Comparison of ENCODE assay signal across 1 cellular context in genomic region chr17:44324092-44324570, GRCh38.
TF ChIP-seq lines count a peak whose summit lies in the region.

No MANE protein-coding gene starts in this region.

TF ChIP-seq in endothelial cell of umbilical vein, 7 proteins besides CTCF, POLR2A, EP300 and RAD21:
- TF ChIP-seq FOS (IDR thresholded peaks at IDR 0.05; ENCODE audit: borderline replicate concordance, insufficient read depth, low read length) (no peak), GATA2 (IDR thresholded peaks at IDR 0.05; ENCODE audit: insufficient read depth, insufficient read length, low read depth, low read length) (no peak), MYC (IDR thresholded peaks at IDR 0.05; ENCODE audit: low read depth, low read length) (no peak), EZH2 (IDR thresholded peaks at IDR 0.05; ENCODE audit: borderline replicate concordance, low read depth, low read length, severe bottlenecking) (no peak), POLR2AphosphoS5 (IDR thresholded peaks at IDR 0.05; ENCODE audit: insufficient read depth, low read depth, low read length) (no peak), JUN (IDR thresholded peaks at IDR 0.05; ENCODE audit: borderline replicate concordance, insufficient read depth, insufficient read length, low read depth) (no peak)
- TF ChIP-seq, protein P1, sequence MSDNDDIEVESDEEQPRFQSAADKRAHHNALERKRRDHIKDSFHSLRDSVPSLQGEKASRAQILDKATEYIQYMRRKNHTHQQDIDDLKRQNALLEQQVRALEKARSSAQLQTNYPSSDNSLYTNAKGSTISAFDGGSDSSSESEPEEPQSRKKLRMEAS (IDR thresholded peaks at IDR 0.05; ENCODE audit: insufficient read depth, insufficient read length): no peak
